1 cellular context compared by ENCODE assay signal in the genomic region with DNA sequence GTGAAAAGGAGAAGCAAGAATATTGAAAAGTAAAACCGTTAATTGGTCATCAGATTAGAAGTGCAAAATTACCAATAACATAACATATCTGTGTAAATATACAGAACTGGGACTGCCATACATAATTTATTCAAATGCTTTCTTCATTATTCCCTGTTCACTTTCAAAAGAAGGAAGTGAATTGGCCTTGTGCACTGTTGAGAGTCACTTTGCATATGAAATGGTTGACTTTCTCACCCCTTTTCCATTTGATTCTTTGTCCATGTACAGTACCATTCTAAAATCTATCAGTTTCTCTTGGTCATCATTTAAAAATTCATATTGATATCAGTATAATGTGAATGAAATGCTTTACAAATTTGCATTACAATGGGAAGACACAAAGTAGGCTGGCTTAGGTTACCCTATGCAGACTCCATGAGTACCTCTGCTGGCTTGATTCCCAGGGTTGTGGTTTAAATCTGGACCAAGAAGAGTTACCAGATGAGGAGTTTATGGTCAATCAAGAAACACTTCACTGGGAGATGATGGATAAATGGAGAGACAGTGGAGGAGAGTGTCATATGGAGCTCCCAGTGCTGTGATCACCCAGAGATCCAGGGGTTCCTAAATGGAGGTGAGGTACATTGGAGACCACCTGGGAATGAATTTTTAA.
TF ChIP-seq lines count a peak whose summit lies in the region.

No MANE protein-coding gene starts in this region.

TF ChIP-seq in GM23338, 12 proteins besides CTCF, POLR2A, EP300 and RAD21:
- TF ChIP-seq NANOG (IDR thresholded peaks at IDR 0.05; ENCODE audit: borderline replicate concordance) (no peak), ZNF114 (CRISPR knock-in tag; IDR thresholded peaks at IDR 0.05) (no peak), ETS1 (IDR thresholded peaks at IDR 0.05) (no peak), ZNF462 (CRISPR knock-in tag; IDR thresholded peaks at IDR 0.05) (no peak), REST (IDR thresholded peaks at IDR 0.05; ENCODE audit: unreplicated experiment) (no peak), JUNB (IDR thresholded peaks at IDR 0.05; ENCODE audit: unreplicated experiment) (no peak), EZH2 (IDR thresholded peaks at IDR 0.05; ENCODE audit: low read depth, unreplicated experiment) (no peak), STAT1 (IDR thresholded peaks at IDR 0.05; ENCODE audit: unreplicated experiment) (no peak)
